Comparison of ENCODE assay signal across 15 cellular contexts in the genomic region with DNA sequence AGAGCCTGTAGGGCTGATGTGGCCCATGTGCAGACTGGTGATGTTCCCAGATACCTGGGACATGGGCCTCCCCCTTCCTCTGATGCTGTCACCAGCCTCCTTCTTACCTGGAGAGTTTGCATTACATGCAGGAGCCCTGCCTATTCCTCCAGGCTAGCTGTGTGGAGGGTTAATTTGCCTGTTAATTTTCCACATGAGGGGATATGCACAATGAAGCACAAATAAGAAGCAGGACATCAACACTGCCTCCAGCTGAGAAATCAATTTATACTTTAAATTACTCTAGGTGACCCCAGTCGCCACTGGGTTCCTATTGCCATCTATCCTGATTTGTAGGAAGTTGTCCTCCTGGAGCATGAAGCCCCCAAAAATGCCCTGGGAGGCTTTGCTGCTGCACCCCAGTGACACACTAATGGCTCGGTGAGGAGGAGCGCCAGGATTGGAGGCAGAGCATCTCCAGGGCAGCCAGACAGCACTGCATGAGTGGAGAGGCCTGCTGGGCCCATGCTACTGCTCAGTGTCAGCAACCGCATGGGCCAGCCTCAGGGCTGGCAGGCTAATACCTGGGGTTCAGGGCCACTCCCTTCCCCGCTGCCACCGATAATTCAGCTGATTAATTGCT.
DNase-seq lines count a peak whose midpoint lies in the region; ATAC-seq, FAIRE-seq and TF ChIP-seq lines count a peak whose summit lies in the region.
"Had no signal": no experiment of that assay in that cellular context is flagged by ENCODE, and none has a peak within 500 bp of the region (broad histone marks: within the 10 kb centered on the region; RNA-seq: fewer than 3 reads in every experiment).

No MANE protein-coding gene starts in this region.

- H3K36me3 ChIP-seq in keratinocyte (ENCODE audit: control insufficient read depth in 2 of 2, extremely low read depth in 1 of 2, insufficient read depth in 2 of 2, low read length in 2 of 2) (no peaks in the 10 kb centered on the region), psoas muscle (ENCODE audit: insufficient read depth in 1 of 2, low read depth in 1 of 2) (no peaks in the 10 kb centered on the region)
- H3K36me3 ChIP-seq: SJSA1 had no signal

- H3K9me3 ChIP-seq in keratinocyte (ENCODE audit: control insufficient read depth, low read depth, low read length) (no peaks in the 10 kb centered on the region), psoas muscle (no peaks in the 10 kb centered on the region)
- H3K9me3 ChIP-seq: SJSA1 had no signal

- no peak for TF ChIP-seq CTCF in keratinocyte (optimal IDR thresholded peaks at IDR 0.05 in 1 of 3, IDR thresholded peaks at IDR 0.05 in 1 of 3, conservative IDR thresholded peaks at IDR 0.05 in 1 of 3; ENCODE audit: extremely low read depth in 1 of 3, insufficient read depth in 2 of 3, low read length in 3 of 3)
- no peak for TF ChIP-seq CTCF in psoas muscle (IDR thresholded peaks at IDR 0.05)

- intact Hi-C loops in psoas muscle (cut with DNase I), result no loop called here

- H3K27me3 ChIP-seq in keratinocyte (ENCODE audit: control insufficient read depth, extremely low read depth, insufficient read depth, low read length), result no peaks in the 10 kb centered on the region
- no peaks in the 10 kb centered on the region for H3K27me3 ChIP-seq in psoas muscle (ENCODE audit: insufficient read depth in 3 of 3, low read length in 2 of 3)
- H3K27me3 ChIP-seq: SJSA1 had no signal

- H3K9me1 ChIP-seq in keratinocyte (ENCODE audit: control insufficient read depth, extremely low read depth, insufficient read depth, low read length), result no peaks in the 10 kb centered on the region

- H3K4me2 ChIP-seq in keratinocyte (ENCODE audit: control insufficient read depth, extremely low read depth, insufficient read depth, low read depth, low read length), result no peak overlapping the region
- H3K4me2 ChIP-seq: KMS-11 had no signal

- no peaks in the 10 kb centered on the region for H3K79me2 ChIP-seq in keratinocyte (ENCODE audit: control insufficient read depth, insufficient read depth, low read length)

- dilution Hi-C loops in keratinocyte (cut with MboI; ENCODE audit: extremely low pct_ligation_motif_present, low sequenced_read_pairs), result no loop called here

- WGBS in psoas muscle, 3 donors, result 92 to 98% (median 94%) methylated on average over 6 of the region's 6 CpGs

- ATAC-seq in GM18502 (IDR thresholded peaks at IDR 0.05; ENCODE audit: poor library complexity, unreplicated experiment) (no peak), GM19397 (IDR thresholded peaks at IDR 0.05; ENCODE audit: unreplicated experiment) (no peak), GM19452 (IDR thresholded peaks at IDR 0.05; ENCODE audit: unreplicated experiment) (no peak), psoas muscle (no peak)
- ATAC-seq: HCT116 had no signal

- no peak for FAIRE-seq in keratinocyte (lab: Jason Lieb, UNC)
- FAIRE-seq: A204.1 had no signal

- no peaks in the 10 kb centered on the region for H4K20me1 ChIP-seq in keratinocyte (ENCODE audit: control insufficient read depth, extremely low read depth, insufficient read depth, low read length)

- no peak overlapping the region for H2AFZ ChIP-seq in keratinocyte (ENCODE audit: control insufficient read depth, low read length)

- H3K9ac ChIP-seq in keratinocyte (ENCODE audit: control insufficient read depth, extremely low read depth, insufficient read depth, low read length), result no peak overlapping the region
- H3K9ac ChIP-seq: KMS-11 had no signal

- H3K4me3 ChIP-seq in keratinocyte (ENCODE audit: control insufficient read depth in 2 of 3, extremely low read depth in 1 of 3, insufficient read depth in 2 of 3, low read depth in 1 of 3, low read length in 3 of 3), result no peak overlapping the region
- H3K4me3 ChIP-seq in psoas muscle, result no peak overlapping the region
- H3K4me3 ChIP-seq: SJSA1 had no signal

- H3K27ac ChIP-seq in keratinocyte (ENCODE audit: control insufficient read depth, insufficient read depth, low read length) (no peak overlapping the region), psoas muscle (no peak overlapping the region)
- H3K27ac ChIP-seq: KMS-11, SJSA1 had no signal

- DNase-seq in COR-L47 (lab: John Stamatoyannopoulos, UW) (peak; percentile 94), NCI-H1048 (lab: John Stamatoyannopoulos, UW) (peak; percentile 35), NCI-H526 treated with DMSO at 0.1 percent for 48 hours (lab: John Stamatoyannopoulos, UW) (peak; percentile 93), keratinocyte (ENCODE audit: low read depth, low spot score) (peak; percentile 9), psoas muscle (no peak)
- DNase-seq: NCI-H1105 treated with DMSO at 0.1 percent for 48 hours; NK-92 treated with Interleukin-12 subunit alpha and Interleukin-12 subunit beta, amount 100 ng/mL, for 24 hours; OCI-M1 had no signal

- H3K4me1 ChIP-seq in keratinocyte (ENCODE audit: control insufficient read depth, extremely low read depth, insufficient read depth, low read length), result peaks cover 8% of the 10 kb centered on the region
- no peaks in the 10 kb centered on the region for H3K4me1 ChIP-seq in psoas muscle
- H3K4me1 ChIP-seq: SJSA1 had no signal

Comparison
In these comparisons a context has a peak if more than half of its experiments do, and no peak if none do; other contexts are left out.
1. DNase-seq: peak in COR-L47 (single experiment), NCI-H1048 (single experiment), NCI-H526 treated with DMSO at 0.1 percent for 48 hours (single experiment) and keratinocyte (single experiment); none in psoas muscle (0 of 2).